ENCODE assay signal across 8 cellular contexts in genomic region chr14:35336171-35337073, GRCh38.
DNase-seq lines count a peak whose midpoint lies in the region; ATAC-seq and TF ChIP-seq lines count a peak whose summit lies in the region.

No MANE protein-coding gene starts in this region.

- H3K36me3 ChIP-seq in RWPE2 (ENCODE audit: low read depth), result no peaks in the 10 kb centered on the region

- TF ChIP-seq CTCF in RWPE2 (IDR thresholded peaks at IDR 0.05; ENCODE audit: poor library complexity, severe bottlenecking) (peak; percentile 50), foreskin fibroblast (IDR thresholded peaks at IDR 0.05; ENCODE audit: low read depth, low read length) (no peak), nephron progenitor cell (IDR thresholded peaks at IDR 0.05) (no peak)

- H3K9me3 ChIP-seq in RWPE2 (ENCODE audit: severe bottlenecking), result no peaks in the 10 kb centered on the region

- H3K27me3 ChIP-seq in RWPE2 (ENCODE audit: insufficient read depth, poor library complexity, severe bottlenecking), result no peaks in the 10 kb centered on the region

- peaks cover 4% of the 10 kb centered on the region for H3K27me3 Mint-ChIP-seq in nephron progenitor cell (ENCODE audit: low read depth, poor library complexity)

- peak; percentile 18 for DNase-seq in DMS 273 treated with DMSO at 0.1 percent for 48 hours (lab: John Stamatoyannopoulos, UW)
- peak; percentile 95 for DNase-seq in RWPE2 (ENCODE audit: low spot score)
- DNase-seq in foreskin fibroblast, result peak; percentile 48 to 80
- DNase-seq in nephron progenitor cell, result peak; percentile 57
- no peak for DNase-seq in EL
- DNase-seq in dedifferentiated amniotic fluid mesenchymal stem cell (ENCODE audit: extremely low spot score), result no peak
- DNase-seq in T-helper 9 cell, result no peak
- DNase-seq in AG08395 (ENCODE audit: low spot score), result no peak

- H3K4me1 Mint-ChIP-seq in nephron progenitor cell, result peaks cover 51% of the 10 kb centered on the region

- no peaks in the 10 kb centered on the region for H3K36me3 Mint-ChIP-seq in nephron progenitor cell (ENCODE audit: low read depth)

- peak; percentile 71 for ATAC-seq in RWPE2 (ENCODE audit: low read depth)

- H3K4me3 ChIP-seq in RWPE2 (ENCODE audit: severe bottlenecking) (no peak overlapping the region), foreskin fibroblast (ENCODE audit: low read depth in 1 of 2, low read length in 2 of 2) (no peak overlapping the region)

- H3K27ac Mint-ChIP-seq in nephron progenitor cell, result peak overlapping the region; percentile 98

- no peaks in the 10 kb centered on the region for H3K9me3 Mint-ChIP-seq in nephron progenitor cell

- peak overlapping the region; percentile 38 for H3K4me3 Mint-ChIP-seq in nephron progenitor cell

- peak overlapping the region; percentile 83 for H3K27ac ChIP-seq in RWPE2 (ENCODE audit: poor library complexity, severe bottlenecking)

- peaks cover 58% of the 10 kb centered on the region for H3K4me1 ChIP-seq in RWPE2 (ENCODE audit: insufficient read depth, poor library complexity, severe bottlenecking)

Comparison
In these comparisons a context has a peak if more than half of its experiments do, and no peak if none do; other contexts are left out.
1. DNase-seq: peak in DMS 273 treated with DMSO at 0.1 percent for 48 hours (single experiment), RWPE2 (single experiment), foreskin fibroblast (2 of 2) and nephron progenitor cell (single experiment); none in EL (single experiment), dedifferentiated amniotic fluid mesenchymal stem cell (single experiment), T-helper 9 cell (single experiment) and AG08395 (single experiment).